In genomic region chr20:22684763-22685443, GRCh38 we compare ENCODE assay signal across 12 cellular contexts.
A peak's percentile ranks its signal among the peaks of the same experiment; 100 is the strongest.
DNase-seq lines count a peak whose midpoint lies in the region; TF ChIP-seq lines count a peak whose summit lies in the region.
"Had no signal": no experiment of that assay in that cellular context is flagged by ENCODE, and none has a peak within 500 bp of the region (broad histone marks: within the 10 kb centered on the region; RNA-seq: fewer than 3 reads in every experiment).

No MANE protein-coding gene starts in this region.

- TF ChIP-seq CTCF in MCF 10A (IDR thresholded peaks at IDR 0.05; ENCODE audit: unreplicated experiment) (peak; percentile 28), breast epithelium (IDR thresholded peaks at IDR 0.05) (no peak), progenitor cell of endocrine pancreas (IDR thresholded peaks at IDR 0.05; ENCODE audit: unreplicated experiment) (peak; percentile 15), ascending aorta (IDR thresholded peaks at IDR 0.05) (no peak)

- H3K27ac Mint-ChIP-seq in MCF 10A (ENCODE audit: low read depth, unreplicated experiment) = no peak overlapping the region
- no peak overlapping the region for H3K27ac Mint-ChIP-seq in progenitor cell of endocrine pancreas

- no peak overlapping the region for H3K27ac ChIP-seq in breast epithelium
- no peak overlapping the region for H3K27ac ChIP-seq in ascending aorta
- H3K27ac ChIP-seq: C4-2B, epithelial cell of prostate, skin epidermis, suprapubic skin had no signal

- no peaks in the 10 kb centered on the region for H3K9me3 ChIP-seq in breast epithelium
- H3K9me3 ChIP-seq in ascending aorta = no peaks in the 10 kb centered on the region
- H3K9me3 ChIP-seq: suprapubic skin had no signal

- no peak overlapping the region for H3K4me3 Mint-ChIP-seq in MCF 10A (ENCODE audit: unreplicated experiment)
- no peak overlapping the region for H3K4me3 Mint-ChIP-seq in progenitor cell of endocrine pancreas (ENCODE audit: low read depth)

- H3K9me3 Mint-ChIP-seq in MCF 10A (ENCODE audit: unreplicated experiment) = no peaks in the 10 kb centered on the region
- H3K9me3 Mint-ChIP-seq in progenitor cell of endocrine pancreas (ENCODE audit: low read depth) = peaks cover 3% of the 10 kb centered on the region

- DNase-seq in MCF 10A (ENCODE audit: unreplicated experiment) = peak; percentile 40
- DNase-seq in breast epithelium (ENCODE audit: low spot score in 2 of 2) = no peak
- DNase-seq in M059J (ENCODE audit: low read depth) = peak; percentile 48
- DNase-seq in UCSD-AML1 (lab: John Stamatoyannopoulos, UW; ENCODE audit: unreplicated experiment) = peak; percentile 72
- no peak for DNase-seq in progenitor cell of endocrine pancreas (ENCODE audit: low spot score, unreplicated experiment)
- no peak for DNase-seq in NAMALWA (ENCODE audit: low spot score)
- no peak for DNase-seq in ascending aorta (ENCODE audit: low spot score in 2 of 2)
- no peak for DNase-seq in NCI-H1436 treated with DMSO at 0.1 percent for 48 hours (lab: John Stamatoyannopoulos, UW)

- BruUV-seq in MCF 10A (replicated peaks; lab: Mats Ljungman, UMichigan) = no TSS peak

- POLR2A ChIA-PET in MCF 10A (lab: Yijun Ruan, JAX) = interaction anchor here (0.7 to 3.3 kb wide), 9 partner anchors 299 to 676 kb away, joined by 3 to 31 read pairs (median 3); partner anchors contain the start of gene NXT1

- CTCF ChIA-PET in MCF 10A (lab: Yijun Ruan, JAX) = interaction anchor here (0.6 to 24.5 kb wide), 62 partner anchors 9 to 1242 kb away, joined by 3 to 549 read pairs (median 4); partner anchors contain the start of gene NXT1

- H3K36me3 Mint-ChIP-seq in MCF 10A (ENCODE audit: insufficient read depth, unreplicated experiment) (no peaks in the 10 kb centered on the region), progenitor cell of endocrine pancreas (ENCODE audit: insufficient read depth) (no peaks in the 10 kb centered on the region)

- H3K27me3 ChIP-seq in breast epithelium (peaks cover 0 to 13% of the 10 kb centered on the region in 2 donors), ascending aorta (no peaks in the 10 kb centered on the region)

- H3K4me3 ChIP-seq in breast epithelium = no peak overlapping the region
- no peak overlapping the region for H3K4me3 ChIP-seq in ascending aorta
- H3K4me3 ChIP-seq: skin epidermis, suprapubic skin had no signal

- TF ChIP-seq POLR2A in breast epithelium (IDR thresholded peaks at IDR 0.05) = no peak

- H3K27me3 Mint-ChIP-seq in MCF 10A (ENCODE audit: insufficient read depth, unreplicated experiment) = no peaks in the 10 kb centered on the region
- peaks cover 5% of the 10 kb centered on the region for H3K27me3 Mint-ChIP-seq in progenitor cell of endocrine pancreas

- H3K36me3 ChIP-seq in breast epithelium (no peaks in the 10 kb centered on the region), ascending aorta (no peaks in the 10 kb centered on the region)
- H3K36me3 ChIP-seq: suprapubic skin had no signal

- H3K4me1 ChIP-seq in breast epithelium (no peaks in the 10 kb centered on the region), ascending aorta (no peaks in the 10 kb centered on the region)

- intact Hi-C loops in MCF 10A (cut with micrococcal nuclease) = loop anchor here (1.0 to 10.0 kb wide), 6 partner anchors 98 to 970 kb away; no protein-coding TSS in a partner anchor
- intact Hi-C loops in breast epithelium (cut with DNase I; ENCODE audit: low total_unique reads) = no loop called here
- intact Hi-C loops in ascending aorta (cut with DNase I) = loop anchor here (1.0 kb wide), 2 partner anchors 346 to 351 kb away; no protein-coding TSS in a partner anchor

- H3K4me1 Mint-ChIP-seq in MCF 10A (ENCODE audit: insufficient read depth, unreplicated experiment) (peaks cover 30% of the 10 kb centered on the region), progenitor cell of endocrine pancreas (ENCODE audit: low read depth) (peaks cover 25% of the 10 kb centered on the region)

Comparison
In these comparisons a context has a peak if more than half of its experiments do, and no peak if none do; other contexts are left out.
1. DNase-seq: peak in MCF 10A (single experiment), M059J (single experiment) and UCSD-AML1 (single experiment); none in breast epithelium (0 of 2), progenitor cell of endocrine pancreas (single experiment), NAMALWA (single experiment), ascending aorta (0 of 2) and NCI-H1436 treated with DMSO at 0.1 percent for 48 hours (single experiment).
2. CTCF ChIP-seq: peak in MCF 10A (single experiment) and progenitor cell of endocrine pancreas (single experiment); none in breast epithelium (0 of 3) and ascending aorta (0 of 3).